Comparison of ENCODE assay signal across 12 cellular contexts in the genomic region with DNA sequence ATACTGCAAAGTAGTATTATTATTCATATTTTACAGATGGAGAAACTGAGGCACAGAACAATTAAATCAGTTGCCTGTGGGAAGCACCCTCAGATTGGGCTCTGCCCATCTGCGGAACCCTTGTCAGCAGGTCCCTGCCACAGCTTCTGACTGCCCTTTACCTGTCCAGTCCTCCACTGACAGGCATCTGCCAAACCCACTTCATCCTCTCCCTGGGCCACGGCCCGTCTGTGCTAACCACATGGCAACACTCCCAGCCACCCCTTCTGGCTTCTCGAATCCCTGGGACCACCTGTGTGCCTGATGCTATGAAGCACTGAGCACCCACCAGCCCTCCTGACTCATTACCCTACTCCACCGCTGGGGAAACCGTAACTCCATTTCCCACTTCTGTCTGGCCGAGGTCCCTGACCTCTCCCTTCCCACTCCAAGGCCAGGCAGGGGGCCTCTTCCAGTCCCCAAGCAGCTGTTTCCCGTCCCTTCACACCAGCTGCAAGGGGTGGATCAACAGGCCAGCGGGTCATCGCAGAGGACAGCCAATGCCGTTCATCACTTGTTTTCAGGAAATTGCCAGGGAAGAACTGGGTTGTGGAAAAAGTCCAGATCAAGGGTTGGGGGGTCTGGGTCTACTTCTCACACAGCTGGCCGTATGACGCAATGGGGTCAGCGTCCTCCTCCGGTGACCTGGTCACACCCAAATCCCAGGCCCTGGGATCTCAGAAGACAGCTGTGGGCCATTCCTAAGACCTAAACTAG. TPM values are rescaled to one million over a fixed set of nuclear protein-coding genes. Genes with fewer than 3 reads are reported as not detected.
DNase-seq lines count a peak whose midpoint lies in the region; ATAC-seq and TF ChIP-seq lines count a peak whose summit lies in the region.
"Had no signal": no experiment of that assay in that cellular context is flagged by ENCODE, and none has a peak within 500 bp of the region (broad histone marks: within the 10 kb centered on the region; RNA-seq: fewer than 3 reads in every experiment).

No MANE protein-coding gene starts in this region.

- POLR2A ChIA-PET in HEK293 (lab: Yijun Ruan, JAX), result interaction anchor here (0.7 kb wide), 3 partner anchors 19 to 35 kb away, joined by 3 to 4 read pairs (median 3); partner anchors contain the start of genes NDUFA7 and RPS28

- H3K4me1 Mint-ChIP-seq in chondrocyte (ENCODE audit: low read depth), result peaks cover 7% of the 10 kb centered on the region

- CTCF ChIA-PET in HEK293 (lab: Yijun Ruan, JAX), result interaction anchor here (0.6 to 2.1 kb wide), 3 partner anchors 13 to 70 kb away, joined by 5 to 9 read pairs (median 6); no protein-coding TSS in a partner anchor

- TF ChIP-seq CTCF in HEK293 (tag by site-specific recombination; IDR thresholded peaks at IDR 0.05), result no peak
- TF ChIP-seq CTCF in chondrocyte (IDR thresholded peaks at IDR 0.05), result no peak
- TF ChIP-seq CTCF in spleen (IDR thresholded peaks at IDR 0.05 in 8 of 11, conservative IDR thresholded peaks at IDR 0.05 in 3 of 11), result peak in 10 of 11 experiments; percentile 18 to 67 (median 40)

- intact Hi-C loops in spleen (cut with DNase I; ENCODE audit: low total_unique reads), result no loop called here

- H3K36me3 ChIP-seq in HEK293 (ENCODE audit: control insufficient read depth in 2 of 2, insufficient read depth in 1 of 2, low read length in 2 of 2) (no peaks in the 10 kb centered on the region), spleen (no peaks in the 10 kb centered on the region)
- H3K36me3 ChIP-seq: neutrophil had no signal

- no peaks in the 10 kb centered on the region for H3K36me3 Mint-ChIP-seq in chondrocyte (ENCODE audit: low read depth)

- DNase-seq in chondrocyte (ENCODE audit: low spot score), result no peak
- peak; percentile 64 for DNase-seq in left kidney (ENCODE audit: low read depth, low spot score)
- DNase-seq in spleen, result peak; percentile 83
- DNase-seq in NCI-H146 (lab: John Stamatoyannopoulos, UW), result no peak
- DNase-seq in NCI-H2196 treated with DMSO at 0.1 percent for 48 hours (lab: John Stamatoyannopoulos, UW; ENCODE audit: unreplicated experiment), result no peak
- DNase-seq: activated effector memory CD4-positive, alpha-beta T cell treated with Interleukin-2 at 50 U/mL for 16 hours; NCI-H1092 treated with DMSO at 0.1 percent for 48 hours; T1000 had no signal

- H3K27me3 Mint-ChIP-seq in chondrocyte (ENCODE audit: low read depth), result peaks cover 27% of the 10 kb centered on the region

- WGBS in spleen, 5 donors, result 12 to 16% (median 14%) methylated on average over 14 to 15 of the region's 15 CpGs

- H3K27ac Mint-ChIP-seq in chondrocyte (ENCODE audit: unreplicated experiment), result peak overlapping the region; percentile 54
- H3K27ac Mint-ChIP-seq: dendritic cell treated with granulocyte-macrophage colony-stimulating factor and Interleukin-4, amounts not matched to agents 40 ng/mL and 50 ng/mL, for 4 days had no signal

- no peak overlapping the region for H3K4me3 ChIP-seq in HEK293 (ENCODE audit: low read depth, low read length)
- H3K4me3 ChIP-seq in spleen, result peak overlapping the region in 3 of 8 donors; percentile 20 to 55 (median 53)

- H3K9me3 Mint-ChIP-seq in chondrocyte (ENCODE audit: low read depth), result no peaks in the 10 kb centered on the region
- H3K9me3 Mint-ChIP-seq: dendritic cell treated with granulocyte-macrophage colony-stimulating factor and Interleukin-4, amounts not matched to agents 40 ng/mL and 50 ng/mL, for 4 days had no signal

- no peaks in the 10 kb centered on the region for H3K9me3 ChIP-seq in HEK293 (ENCODE audit: control insufficient read depth, insufficient read depth, low read depth, low read length)
- no peaks in the 10 kb centered on the region for H3K9me3 ChIP-seq in spleen
- H3K9me3 ChIP-seq: neutrophil had no signal

- peaks cover 0 to 82% (median 22%) of the 10 kb centered on the region in 7 donors for H3K27me3 ChIP-seq in spleen (replicated peaks in 1 of 7)

- TF ChIP-seq POLR2A in spleen (IDR thresholded peaks at IDR 0.05), result no peak

- no peak overlapping the region for H3K27ac ChIP-seq in HEK293 (ENCODE audit: extremely low read depth, low read depth, low read length)
- peak overlapping the region in 7 of 8 donors; percentile 9 to 95 (median 88) for H3K27ac ChIP-seq in spleen
- H3K27ac ChIP-seq: neutrophil had no signal

- ATAC-seq in activated CD4-positive, CD25-positive, alpha-beta regulatory T cell treated with anti-CD3 and anti-CD28 coated beads, Interleukin-2, amount 50 U/mL, for 24 hours, result no peak

- no peaks in the 10 kb centered on the region for H3K4me1 ChIP-seq in HEK293 (ENCODE audit: control insufficient read depth, insufficient read depth, low read length)
- peaks cover 7 to 82% (median 44%) of the 10 kb centered on the region in 6 donors for H3K4me1 ChIP-seq in spleen

- H3K4me3 Mint-ChIP-seq in chondrocyte (ENCODE audit: unreplicated experiment), result no peak overlapping the region
- H3K4me3 Mint-ChIP-seq: dendritic cell treated with granulocyte-macrophage colony-stimulating factor and Interleukin-4, amounts not matched to agents 40 ng/mL and 50 ng/mL, for 4 days had no signal

TF ChIP-seq in HEK293, 187 proteins besides CTCF, POLR2A, EP300 and RAD21 (continues in another document):
- TF ChIP-seq ZNF600 (tag by site-specific recombination; IDR thresholded peaks at IDR 0.05), result 0 out of 2 replicates have a peak, but pooled peaks have one; percentile 38
- no peak for TF ChIP-seq ZNF423 (tag by site-specific recombination; IDR thresholded peaks at IDR 0.05)
- no peak for TF ChIP-seq ZNF707 (tag by site-specific recombination; IDR thresholded peaks at IDR 0.05)
- TF ChIP-seq ZNF302 (tag by site-specific recombination; IDR thresholded peaks at IDR 0.05; ENCODE audit: low read depth), result no peak
- peak; percentile 37; the same call in 1 of the 2 replicates for TF ChIP-seq IKZF3 (tag by site-specific recombination; IDR thresholded peaks at IDR 0.05)
- TF ChIP-seq ZNF354C (tag by site-specific recombination; IDR thresholded peaks at IDR 0.05; ENCODE audit: borderline replicate concordance, low read depth), result no peak
- TF ChIP-seq GFI1B (tag by site-specific recombination; IDR thresholded peaks at IDR 0.05), result no peak
- TF ChIP-seq SALL2 (tag by site-specific recombination; IDR thresholded peaks at IDR 0.05; ENCODE audit: borderline replicate concordance), result no peak
- TF ChIP-seq, protein P1, sequence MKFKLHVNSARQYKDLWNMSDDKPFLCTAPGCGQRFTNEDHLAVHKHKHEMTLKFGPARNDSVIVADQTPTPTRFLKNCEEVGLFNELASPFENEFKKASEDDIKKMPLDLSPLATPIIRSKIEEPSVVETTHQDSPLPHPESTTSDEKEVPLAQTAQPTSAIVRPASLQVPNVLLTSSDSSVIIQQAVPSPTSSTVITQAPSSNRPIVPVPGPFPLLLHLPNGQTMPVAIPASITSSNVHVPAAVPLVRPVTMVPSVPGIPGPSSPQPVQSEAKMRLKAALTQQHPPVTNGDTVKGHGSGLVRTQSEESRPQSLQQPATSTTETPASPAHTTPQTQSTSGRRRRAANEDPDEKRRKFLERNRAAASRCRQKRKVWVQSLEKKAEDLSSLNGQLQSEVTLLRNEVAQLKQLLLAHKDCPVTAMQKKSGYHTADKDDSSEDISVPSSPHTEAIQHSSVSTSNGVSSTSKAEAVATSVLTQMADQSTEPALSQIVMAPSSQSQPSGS (tag by site-specific recombination; IDR thresholded peaks at IDR 0.05; ENCODE audit: low read depth), result no peak
- no peak for TF ChIP-seq KLF7 (tag by site-specific recombination; IDR thresholded peaks at IDR 0.05; ENCODE audit: borderline replicate concordance)
- no peak for TF ChIP-seq ZNF837 (tag by site-specific recombination; IDR thresholded peaks at IDR 0.05)
- TF ChIP-seq ZNF530 (tag by site-specific recombination; IDR thresholded peaks at IDR 0.05; ENCODE audit: low read depth), result no peak
- peak; percentile 29; the same call in 1 of the 2 replicates for TF ChIP-seq SCRT2 (tag by site-specific recombination; IDR thresholded peaks at IDR 0.05)
- no peak for TF ChIP-seq ZNF24 (tag by site-specific recombination; IDR thresholded peaks at IDR 0.05)
- 0 out of 2 replicates have a peak, but pooled peaks have one; percentile 6 for TF ChIP-seq ZIC2 (tag by site-specific recombination; IDR thresholded peaks at IDR 0.05)
- no peak for TF ChIP-seq ZNF580 (tag by site-specific recombination; IDR thresholded peaks at IDR 0.05)
- TF ChIP-seq ZBTB48 (tag by site-specific recombination; IDR thresholded peaks at IDR 0.05), result no peak
- no peak for TF ChIP-seq ZNF585B (tag by site-specific recombination; IDR thresholded peaks at IDR 0.05)
- no peak for TF ChIP-seq MZF1 (tag by site-specific recombination; IDR thresholded peaks at IDR 0.05; ENCODE audit: borderline replicate concordance)
- TF ChIP-seq SCRT1 (tag by site-specific recombination; IDR thresholded peaks at IDR 0.05; ENCODE audit: borderline replicate concordance), result no peak

RNA-seq across cellular contexts. Expression of gene KANK3, which starts 2.5 kb away (rescaled TPM):
- total RNA-seq in chondrocyte (0.56 to 1.2 TPM (median 1.2 TPM) in 3 replicates), spleen (10 to 100 TPM; 42.2 to 84.6 (median 54.6) TPM)
- polyA plus RNA-seq in spleen, result 10 to 100 TPM; 14.0 to 66.7 (median 50.3) TPM

RNA-seq across cellular contexts. Expression of gene RPS28, which starts 19.2 kb away (rescaled TPM):
- total RNA-seq in chondrocyte (1,057 to 1,248 TPM (median 1,100 TPM) in 3 replicates), spleen (1,000 to 10,000 TPM in 4 of 7 donors, 100 to 1,000 TPM in 3; 356 to 1,972 (median 1,411) TPM)
- polyA plus RNA-seq in spleen, result 1,000 to 10,000 TPM; 1,207 to 2,442 (median 2,131) TPM

RNA-seq across cellular contexts. Expression of gene NDUFA7, which starts 19.3 kb away (rescaled TPM):
- total RNA-seq in chondrocyte (25.0 to 34.1 TPM (median 26.6 TPM) in 3 replicates), spleen (10 to 100 TPM; 14.6 to 43.2 (median 28.0) TPM)
- 100 to 1,000 TPM in 1 of 3 donors, 10 to 100 TPM in 2; 95.1 to 131 (median 99.6) TPM for polyA plus RNA-seq in spleen

RNA-seq across cellular contexts. Expression of gene ANGPTL4, which starts 23.4 kb away (rescaled TPM):
- total RNA-seq in chondrocyte, result 56.4 to 143 TPM (median 127 TPM) in 3 replicates
- 10 to 100 TPM in 4 of 7 donors, 1 to 10 TPM in 3; 1.8 to 28.3 (median 11.8) TPM for total RNA-seq in spleen
- 1 to 10 TPM; 7.4 to 8.5 (median 7.8) TPM for polyA plus RNA-seq in spleen

RNA-seq across cellular contexts. Expression of gene CD320, which starts 32.4 kb away (rescaled TPM):
- 39.3 to 44.0 TPM (median 41.7 TPM) in 3 replicates for total RNA-seq in chondrocyte
- total RNA-seq in spleen, result 100 to 1,000 TPM in 1 of 7 donors, 10 to 100 TPM in 6; 35.8 to 131 (median 73.3) TPM
- 10 to 100 TPM; 26.6 to 34.3 (median 28.1) TPM for polyA plus RNA-seq in spleen

Comparison
In these comparisons a context has a peak if more than half of its experiments do, and no peak if none do; other contexts are left out.
1. CTCF ChIP-seq: peak in spleen (10 of 11); none in HEK293 (single experiment) and chondrocyte (single experiment).
2. DNase-seq: peak in left kidney (single experiment) and spleen (single experiment); none in chondrocyte (single experiment), NCI-H146 (single experiment) and NCI-H2196 treated with DMSO at 0.1 percent for 48 hours (single experiment).
3. RNA of gene KANK3, which starts 2.5 kb away (total RNA-seq): 42.2 to 84.6 TPM in spleen; 0.56 to 1.2 TPM in chondrocyte; every median in the first group is over 10 times any median in the second.